ENCODE assay signal across 8 cellular contexts in the genomic region with DNA sequence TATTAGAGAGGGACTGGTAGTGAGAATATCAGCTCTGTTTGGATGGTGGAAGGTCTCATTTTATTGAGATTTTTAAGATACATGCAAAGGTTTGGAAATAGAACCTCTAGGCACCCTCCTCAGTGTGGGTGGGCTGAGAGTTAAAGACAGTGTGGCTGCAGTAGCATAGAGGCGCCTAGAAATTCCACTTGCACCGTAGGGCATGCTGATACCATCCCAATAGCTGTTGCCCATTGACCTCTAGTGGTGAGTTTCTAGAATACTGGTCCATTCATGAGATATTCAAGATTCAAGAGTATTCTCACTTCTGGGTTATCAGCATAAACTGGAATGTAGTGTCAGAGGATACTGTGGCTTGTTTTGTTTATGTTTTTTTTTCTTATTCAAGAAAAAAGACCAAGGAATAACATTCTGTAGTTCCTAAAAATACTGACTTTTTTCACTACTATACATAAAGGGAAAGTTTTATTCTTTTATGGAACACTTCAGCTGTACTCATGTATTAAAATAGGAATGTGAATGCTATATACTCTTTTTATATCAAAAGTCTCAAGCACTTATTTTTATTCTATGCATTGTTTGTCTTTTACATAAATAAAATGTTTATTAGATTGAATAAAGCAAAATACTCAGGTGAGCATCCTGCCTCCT.
DNase-seq lines count a peak whose midpoint lies in the region; ATAC-seq, FAIRE-seq and TF ChIP-seq lines count a peak whose summit lies in the region.

No MANE protein-coding gene starts in this region.

- H3K36me3 ChIP-seq in GM23248 (ENCODE audit: low read depth) (peaks cover 57% of the 10 kb centered on the region), RWPE2 (ENCODE audit: low read depth) (peaks cover 96% of the 10 kb centered on the region), GM12878 (ENCODE audit: control insufficient read depth in 2 of 2, insufficient read depth in 2 of 2, low read length in 1 of 2) (no peaks in the 10 kb centered on the region), smooth muscle cell (ENCODE audit: low read depth) (no peaks in the 10 kb centered on the region)

- TF ChIP-seq EP300 in GM12878 (IDR thresholded peaks at IDR 0.05; ENCODE audit: borderline replicate concordance in 1 of 2, control insufficient read depth in 1 of 2, low read depth in 2 of 2, low read length in 2 of 2) = no peak

- H3K4me2 ChIP-seq in GM23248 (ENCODE audit: unreplicated experiment) (no peak overlapping the region), GM12878 (ENCODE audit: control insufficient read depth, insufficient read depth) (no peak overlapping the region), smooth muscle cell (no peak overlapping the region)

- no peaks in the 10 kb centered on the region for H3K27me3 ChIP-seq in GM23248 (replicated peaks; ENCODE audit: insufficient read depth)
- no peaks in the 10 kb centered on the region for H3K27me3 ChIP-seq in RWPE2 (ENCODE audit: insufficient read depth, poor library complexity, severe bottlenecking)
- no peaks in the 10 kb centered on the region; a peak in 1 of 4 replicates for H3K27me3 ChIP-seq in GM12878 (replicated peaks in 1 of 2; ENCODE audit: control insufficient read depth in 2 of 2, insufficient read depth in 2 of 2, low read length in 1 of 2)
- H3K27me3 ChIP-seq in smooth muscle cell (ENCODE audit: low read depth) = no peaks in the 10 kb centered on the region

- SMC1A ChIA-PET in GM12878 (lab: Charles Lee; ENCODE audit: uncharacterized antibody, unreplicated experiment) = interaction anchor here (0.5 to 5.7 kb wide), 27 partner anchors 16 to 680 kb away, joined by 3 to 28 read pairs (median 4); a partner anchor contains a TSS

- in situ Hi-C loops in GM23248 (cut with MboI) (no loop called here), KBM-7 (cut with MboI; ENCODE audit: low pct_unique_long_range_greater_than_20kb, low sequenced_read_pairs) (no loop called here), GM12878 (cut with MboI) (loop anchor here (10.0 kb wide), 2 partner anchors 589 to 669 kb away; no protein-coding TSS in a partner anchor)

- H3F3A ChIP-seq in GM23248 (ENCODE audit: insufficient read depth) (peaks cover 27% of the 10 kb centered on the region), smooth muscle cell (ENCODE audit: low read depth) (peaks cover 3% of the 10 kb centered on the region)

- no peaks in the 10 kb centered on the region for H3K9me3 ChIP-seq in GM23248 (ENCODE audit: low read depth)
- no peaks in the 10 kb centered on the region for H3K9me3 ChIP-seq in RWPE2 (ENCODE audit: severe bottlenecking)
- H3K9me3 ChIP-seq in GM12878 (replicated peaks; ENCODE audit: control insufficient read depth, insufficient read depth, low read length) = no peaks in the 10 kb centered on the region
- no peaks in the 10 kb centered on the region for H3K9me3 ChIP-seq in smooth muscle cell (replicated peaks; ENCODE audit: low read depth)

- H3K79me2 ChIP-seq in GM23248 (ENCODE audit: insufficient read depth) (peaks cover 10% of the 10 kb centered on the region; the same call in 1 of the 2 replicates), GM12878 (ENCODE audit: control insufficient read depth, insufficient read depth, low read length) (no peaks in the 10 kb centered on the region), smooth muscle cell (ENCODE audit: low read depth) (no peaks in the 10 kb centered on the region)

- H2AFZ ChIP-seq in GM23248 (no peak overlapping the region), GM12878 (ENCODE audit: control insufficient read depth, low read depth, low read length) (no peak overlapping the region), smooth muscle cell (ENCODE audit: low read depth) (no peak overlapping the region)

- peak; percentile 98 for TF ChIP-seq RAD21 in GM12878 (IDR thresholded peaks at IDR 0.05; ENCODE audit: insufficient read depth, low read depth, low read length)

- no peak for TF ChIP-seq POLR2A in GM12878 (IDR thresholded peaks at IDR 0.05; ENCODE audit: low read depth, low read length)

- FAIRE-seq in GM12878 (lab: Jason Lieb, UNC) = peak; percentile 90

- CTCF ChIA-PET in GM12878 (lab: Yijun Ruan, JAX) = interaction anchor here (0.6 to 3.6 kb wide), 39 partner anchors 8 to 1208 kb away, joined by 3 to 40 read pairs (median 4); no protein-coding TSS in a partner anchor

- H3K4me3 ChIP-seq in GM23248 (no peak overlapping the region), RWPE2 (ENCODE audit: severe bottlenecking) (no peak overlapping the region), GM12878 (no peak overlapping the region), smooth muscle cell (no peak overlapping the region)

- POLR2A ChIA-PET in GM12878 (lab: Charles Lee) = no interaction called here

- H3K4me1 ChIP-seq in GM23248 (ENCODE audit: insufficient read depth) (peaks cover 21% of the 10 kb centered on the region), RWPE2 (ENCODE audit: insufficient read depth, poor library complexity, severe bottlenecking) (peaks cover 12% of the 10 kb centered on the region), GM12878 (ENCODE audit: control insufficient read depth, insufficient read depth, low read length) (no peaks in the 10 kb centered on the region), smooth muscle cell (ENCODE audit: low read depth) (no peaks in the 10 kb centered on the region)

- H3K27ac ChIP-seq in GM23248 (no peak overlapping the region), RWPE2 (ENCODE audit: poor library complexity, severe bottlenecking) (peak overlapping the region; percentile 94), GM12878 (ENCODE audit: control insufficient read depth, insufficient read depth) (no peak overlapping the region), smooth muscle cell (ENCODE audit: low read depth) (no peak overlapping the region)

- no peaks in the 10 kb centered on the region for H3K9me2 ChIP-seq in GM23248 (ENCODE audit: insufficient read depth)

- H3K9ac ChIP-seq in GM23248 = no peak overlapping the region
- H3K9ac ChIP-seq in GM12878 (ENCODE audit: control insufficient read depth, insufficient read depth, low read length) = no peak overlapping the region
- H3K9ac ChIP-seq in smooth muscle cell (ENCODE audit: low read depth) = no peak overlapping the region

- 6 to 9% methylated on average over 2 of the region's 2 CpGs for WGBS in GM23248 (ENCODE audit: low coverage in 1 of 2, low lambda C conversion rate in 2 of 2, missing lambda C conversion rate in 2 of 2), 2 experiments
- WGBS in GM12878 (ENCODE audit: insufficient coverage, insufficient replicate concordance, low lambda C conversion rate, missing lambda C conversion rate) = 0% methylated on average over 2 of the region's 2 CpGs
- WGBS in smooth muscle cell (ENCODE audit: low lambda C conversion rate) = 3% methylated on average over 2 of the region's 2 CpGs

- ATAC-seq in RWPE2 (ENCODE audit: low read depth) (peak; percentile 71), GM12878 (peak; percentile 98)

- intact Hi-C loops in GM12878 (cut with micrococcal nuclease; ENCODE audit: unreplicated experiment) = loop anchor here (1.0 to 10.0 kb wide), 5 partner anchors 249 to 651 kb away; no protein-coding TSS in a partner anchor

- TF ChIP-seq CTCF in RWPE2 (IDR thresholded peaks at IDR 0.05; ENCODE audit: poor library complexity, severe bottlenecking) (peak; percentile 92), GM12878 (IDR thresholded peaks at IDR 0.05 in 2 of 3, conservative IDR thresholded peaks at IDR 0.05 in 1 of 3; ENCODE audit: control insufficient read depth in 2 of 3, extremely low read depth in 1 of 3, insufficient read depth in 1 of 3, low read depth in 3 of 3, low read length in 3 of 3) (peak; percentile 72 to 84 (median 79)), smooth muscle cell (IDR thresholded peaks at IDR 0.05; ENCODE audit: borderline replicate concordance, insufficient read depth, poor library complexity, severe bottlenecking) (peak; percentile 88)

- H4K20me1 ChIP-seq in GM23248 (ENCODE audit: insufficient read depth) (no peaks in the 10 kb centered on the region), GM12878 (ENCODE audit: control insufficient read depth, insufficient read depth) (no peaks in the 10 kb centered on the region), smooth muscle cell (ENCODE audit: low read depth) (no peaks in the 10 kb centered on the region)

- peak; percentile 35 for DNase-seq in activated T-cell treated with anti-CD3 and anti-CD28 coated beads, Interleukin-2, amount 50 U/mL, for 1 hour
- no peak for DNase-seq in activated T-cell treated with anti-CD3 and anti-CD28 coated beads for 4 hours
- DNase-seq in GM23248 = peak; percentile 79
- DNase-seq in KBM-7 = peak; percentile 75
- DNase-seq in RWPE2 (ENCODE audit: low spot score) = no peak
- peak; percentile 16 for DNase-seq in GM12878 (ENCODE audit: low read depth, low spot score)
- peak; percentile 63 for DNase-seq in iPS DF 19.7 (ENCODE audit: low read depth, low spot score)
- DNase-seq in smooth muscle cell (lab: John Stamatoyannopoulos, UW; ENCODE audit: unreplicated experiment) = no peak

- RAD21 ChIA-PET in GM12878 (lab: Charles Lee; ENCODE audit: unreplicated experiment) = interaction anchor here (0.5 to 3.7 kb wide), 16 partner anchors 16 to 1778 kb away, joined by 3 to 25 read pairs (median 3); a partner anchor contains a TSS

- BruUV-seq in GM12878 (replicated peaks; lab: Mats Ljungman, UMichigan) = no TSS peak

TF ChIP-seq in GM12878, 131 proteins besides CTCF, POLR2A, EP300 and RAD21:
- TF ChIP-seq IKZF2 (IDR thresholded peaks at IDR 0.05) (no peak), SMC3 (IDR thresholded peaks at IDR 0.05; ENCODE audit: borderline replicate concordance, low read length) (peak; percentile 95), IRF4 (IDR thresholded peaks at IDR 0.05; ENCODE audit: low read depth, low read length) (peak; percentile 54; the same call in 1 of the 2 replicates), POU2F2 (IDR thresholded peaks at IDR 0.05; ENCODE audit: borderline replicate concordance, low read depth, low read length) (0 out of 3 replicates have a peak, but pooled peaks have one; percentile 23), YY1 (IDR thresholded peaks at IDR 0.05; ENCODE audit: low read depth, low read length) (0 out of 2 replicates have a peak, but pooled peaks have one; percentile 43), ZNF384 (IDR thresholded peaks at IDR 0.05; ENCODE audit: borderline replicate concordance, low read depth, low read length) (no peak)

Comparison
In these comparisons a context has a peak if more than half of its experiments do, and no peak if none do; other contexts are left out.
1. DNase-seq: peak in activated T-cell treated with anti-CD3 and anti-CD28 coated beads, Interleukin-2, amount 50 U/mL, for 1 hour (single experiment), GM23248 (single experiment), KBM-7 (single experiment), GM12878 (single experiment) and iPS DF 19.7 (single experiment); none in activated T-cell treated with anti-CD3 and anti-CD28 coated beads for 4 hours (single experiment), RWPE2 (single experiment) and smooth muscle cell (single experiment).
2. Peak in every context shown above with its lines, with median percentiles within 50 percentile points of each other: CTCF ChIP-seq.